9 cellular contexts compared by ENCODE assay signal in genomic region chr5:138844812-138845513, GRCh38. TPM values are rescaled to one million over a fixed set of nuclear protein-coding genes. Genes with fewer than 3 reads are reported as not detected.
A peak's percentile ranks its signal among the peaks of the same experiment; 100 is the strongest.
DNase-seq lines count a peak whose midpoint lies in the region; ATAC-seq and TF ChIP-seq lines count a peak whose summit lies in the region.
"Had no signal": no experiment of that assay in that cellular context is flagged by ENCODE, and none has a peak within 500 bp of the region (broad histone marks: within the 10 kb centered on the region; RNA-seq: fewer than 3 reads in every experiment).

No MANE protein-coding gene starts in this region.

- H3K4me3 ChIP-seq in retinal pigment epithelial cell (ENCODE audit: low read length) (no peak overlapping the region), BE2C (ENCODE audit: low read depth, low read length) (no peak overlapping the region)

- POLR2A ChIA-PET in WTC11 (lab: Charles Lee), result no interaction called here

- no peak for TF ChIP-seq CTCF in WTC11 (IDR thresholded peaks at IDR 0.05)
- TF ChIP-seq CTCF in retinal pigment epithelial cell (conservative IDR thresholded peaks at IDR 0.05; ENCODE audit: low read depth, low read length), result no peak
- TF ChIP-seq CTCF in BE2C (IDR thresholded peaks at IDR 0.05; ENCODE audit: low read depth, low read length), result no peak

- CTCF ChIA-PET in WTC11 (lab: Charles Lee), result interaction anchor here (1.6 kb wide), 1 partner anchor 55 kb away, joined by 8 read pairs; no protein-coding TSS in a partner anchor

- H3K9me3 ChIP-seq in BE2C, result no peaks in the 10 kb centered on the region; the same call in 1 of the 2 replicates

- peaks cover 61% of the 10 kb centered on the region for H3K4me1 Mint-ChIP-seq in WTC11
- H3K4me1 Mint-ChIP-seq in stimulated activated effector memory CD8-positive, alpha-beta T cell treated with anti-CD3 and anti-CD28 coated beads, Interleukin-12 subunit alpha, Interleukin-12 subunit beta, amount 100 ng/mL, for 72 hours, result peaks cover 16% of the 10 kb centered on the region

- no peaks in the 10 kb centered on the region for H3K27me3 Mint-ChIP-seq in WTC11 (ENCODE audit: low read depth)

- H3K36me3 Mint-ChIP-seq in WTC11, result 0 out of 2 replicates have a peak, but pooled peaks cover 5% of the 10 kb centered on the region
- peaks cover 5% of the 10 kb centered on the region for H3K36me3 Mint-ChIP-seq in stimulated activated effector memory CD8-positive, alpha-beta T cell treated with anti-CD3 and anti-CD28 coated beads, Interleukin-12 subunit alpha, Interleukin-12 subunit beta, amount 100 ng/mL, for 72 hours

- no peaks in the 10 kb centered on the region; the same call in 1 of the 2 replicates for H3K36me3 ChIP-seq in BE2C

- DNase-seq in EH (ENCODE audit: low read depth) (peak; percentile 89), WTC11 (ENCODE audit: low spot score) (no peak), fibroblast of the conjunctiva (ENCODE audit: low read depth) (peak; percentile 29), retinal pigment epithelial cell (ENCODE audit: low read depth) (peak; percentile 46), SIG-M5 (lab: John Stamatoyannopoulos, UW) (no peak), BE2C (no peak)
- no peak for DNase-seq in activated CD8-positive, alpha-beta memory T cell treated with anti-CD3 and anti-CD28 coated beads for 24 hours
- DNase-seq in stimulated activated effector memory CD8-positive, alpha-beta T cell treated with anti-CD3 and anti-CD28 coated beads, Interleukin-12 subunit alpha, Interleukin-12 subunit beta, amount 100 ng/mL, for 72 hours (ENCODE audit: low spot score in 2 of 2), result no peak
- DNase-seq: activated naive CD4-positive, alpha-beta T cell treated with anti-CD3 and anti-CD28 coated beads for 36 hours had no signal

- H3K27me3 ChIP-seq in BE2C, result no peaks in the 10 kb centered on the region

- no peaks in the 10 kb centered on the region for H3K9me3 Mint-ChIP-seq in WTC11
- no peaks in the 10 kb centered on the region for H3K9me3 Mint-ChIP-seq in stimulated activated effector memory CD8-positive, alpha-beta T cell treated with anti-CD3 and anti-CD28 coated beads, Interleukin-12 subunit alpha, Interleukin-12 subunit beta, amount 100 ng/mL, for 72 hours
- H3K9me3 Mint-ChIP-seq: activated naive CD4-positive, alpha-beta T cell treated with anti-CD3 and anti-CD28 coated beads for 36 hours had no signal

- H3K4me1 ChIP-seq in BE2C, result peaks cover 13% of the 10 kb centered on the region

- no peak overlapping the region for H3K4me3 Mint-ChIP-seq in WTC11
- H3K4me3 Mint-ChIP-seq in stimulated activated effector memory CD8-positive, alpha-beta T cell treated with anti-CD3 and anti-CD28 coated beads, Interleukin-12 subunit alpha, Interleukin-12 subunit beta, amount 100 ng/mL, for 72 hours, result no peak overlapping the region
- H3K4me3 Mint-ChIP-seq: activated naive CD4-positive, alpha-beta T cell treated with anti-CD3 and anti-CD28 coated beads for 36 hours had no signal

- no peak for ATAC-seq in WTC11
- no peak for ATAC-seq in stimulated activated effector memory CD8-positive, alpha-beta T cell treated with anti-CD3 and anti-CD28 coated beads, Interleukin-12 subunit alpha, Interleukin-12 subunit beta, amount 100 ng/mL, for 72 hours

- H3K27ac Mint-ChIP-seq in WTC11, result peak overlapping the region; percentile 67
- no peak overlapping the region for H3K27ac Mint-ChIP-seq in stimulated activated effector memory CD8-positive, alpha-beta T cell treated with anti-CD3 and anti-CD28 coated beads, Interleukin-12 subunit alpha, Interleukin-12 subunit beta, amount 100 ng/mL, for 72 hours
- H3K27ac Mint-ChIP-seq: activated naive CD4-positive, alpha-beta T cell treated with anti-CD3 and anti-CD28 coated beads for 36 hours had no signal

TF ChIP-seq in WTC11, 78 proteins besides CTCF, POLR2A, EP300 and RAD21:
- TF ChIP-seq RELA (CRISPR knock-in tag; IDR thresholded peaks at IDR 0.05; ENCODE audit: borderline replicate concordance) (no peak), ATF1 (CRISPR knock-in tag; IDR thresholded peaks at IDR 0.05) (no peak), MYBL2 (CRISPR knock-in tag; IDR thresholded peaks at IDR 0.05) (no peak), USF2 (CRISPR knock-in tag; IDR thresholded peaks at IDR 0.05) (no peak), FOXP4 (CRISPR knock-in tag; IDR thresholded peaks at IDR 0.05) (no peak), MLX (CRISPR knock-in tag; IDR thresholded peaks at IDR 0.05) (no peak), ERG (CRISPR knock-in tag; IDR thresholded peaks at IDR 0.05) (no peak), CREB1 (CRISPR knock-in tag; IDR thresholded peaks at IDR 0.05) (no peak), ZSCAN18 (CRISPR knock-in tag; IDR thresholded peaks at IDR 0.05) (no peak), ZNF232 (CRISPR knock-in tag; IDR thresholded peaks at IDR 0.05) (no peak), NR2C2 (CRISPR knock-in tag; IDR thresholded peaks at IDR 0.05) (no peak), TCF7 (CRISPR knock-in tag; IDR thresholded peaks at IDR 0.05; ENCODE audit: low read depth) (no peak), CREM (CRISPR knock-in tag; IDR thresholded peaks at IDR 0.05) (no peak), NFATC4 (CRISPR knock-in tag; IDR thresholded peaks at IDR 0.05) (no peak), E2F1 (CRISPR knock-in tag; IDR thresholded peaks at IDR 0.05) (no peak)

RNA-seq across cellular contexts. Expression of gene LRRTM2, which starts 30.2 kb away (rescaled TPM):
- not detected in 3 replicates for total RNA-seq in WTC11 (2021)
- polyA plus RNA-seq in BE2C (2012; ENCODE audit: insufficient read depth, insufficient read length, low read depth), result 2.3 TPM
- total RNA-seq: activated naive CD4-positive, alpha-beta T cell treated with anti-CD3 and anti-CD28 coated beads for 36 hours had no signal

Comparison
In these comparisons a context has a peak if more than half of its experiments do, and no peak if none do; other contexts are left out.
1. DNase-seq: peak in EH (single experiment), fibroblast of the conjunctiva (single experiment) and retinal pigment epithelial cell (single experiment); none in WTC11 (single experiment), SIG-M5 (single experiment), BE2C (single experiment), activated CD8-positive, alpha-beta memory T cell treated with anti-CD3 and anti-CD28 coated beads for 24 hours (single experiment) and stimulated activated effector memory CD8-positive, alpha-beta T cell treated with anti-CD3 and anti-CD28 coated beads, Interleukin-12 subunit alpha, Interleukin-12 subunit beta, amount 100 ng/mL, for 72 hours (0 of 2).